Comparison of ENCODE assay signal across 21 cellular contexts in genomic region chr5:122355324-122355723, GRCh38.
"Had no signal": no experiment of that assay in that cellular context is flagged by ENCODE, and none has a peak within 500 bp of the region (broad histone marks: within the 10 kb centered on the region; RNA-seq: fewer than 3 reads in every experiment).

No MANE protein-coding gene starts in this region.

- H3K27ac ChIP-seq: HL-60, SJSA1, SK-N-MC had no signal

- H3K4me3 ChIP-seq: SJSA1, SK-N-MC had no signal

- H3K4me1 ChIP-seq: SJSA1 had no signal

- DNase-seq: Karpas-422, KG1, MM.1S, NCI-H1092 treated with DMSO at 0.1 percent for 48 hours, NCI-H1436, NCI-H187, NCI-H2029, NCI-H2081 treated with DMSO at 0.1 percent for 48 hours, NCI-H2171, NCI-H226, NCI-H446, NCI-H510A, NCI-H524 treated with DMSO at 0.1 percent for 48 hours, NCI-H69, NCI-H774, Right ventricle myocardium superior, RPMI8226, SIG-M5 had no signal

- H3K36me3 ChIP-seq: SJSA1 had no signal

- H3K9me3 ChIP-seq: SJSA1 had no signal
